18 cellular contexts compared by ENCODE assay signal in genomic region chr2:103445356-103445755, GRCh38.
DNase-seq lines count a peak whose midpoint lies in the region; TF ChIP-seq lines count a peak whose summit lies in the region.
"Had no signal": no experiment of that assay in that cellular context is flagged by ENCODE, and none has a peak within 500 bp of the region (broad histone marks: within the 10 kb centered on the region; RNA-seq: fewer than 3 reads in every experiment).

No MANE protein-coding gene starts in this region.

- no peaks in the 10 kb centered on the region for H3K36me3 Mint-ChIP-seq in brain
- H3K36me3 Mint-ChIP-seq: T-cell had no signal

- DNase-seq in DMS153 treated with DMSO at 0.1 percent for 48 hours (lab: John Stamatoyannopoulos, UW; ENCODE audit: unreplicated experiment): peak; percentile 43
- DNase-seq in NCI-H1092 (lab: John Stamatoyannopoulos, UW): peak; percentile 12
- peak; percentile 95 for DNase-seq in NCI-H510A treated with DMSO at 0.1 percent for 48 hours (lab: John Stamatoyannopoulos, UW)
- DNase-seq in caudate nucleus (lab: John Stamatoyannopoulos, UW): no peak
- no peak for DNase-seq in NCI-H2196 (lab: John Stamatoyannopoulos, UW; ENCODE audit: unreplicated experiment)
- no peak for DNase-seq in GM10266 (ENCODE audit: extremely low spot score)
- DNase-seq: activated CD4-positive, alpha-beta T cell treated with anti-CD3 and anti-CD28 coated beads, Interleukin-2, amount 50 U/mL, for 4 hours; erythroblast; left cardiac atrium; midbrain; NCI-H187; stimulated activated CD4-positive, alpha-beta T cell treated with anti-CD3 and anti-CD28 coated beads, Interleukin-1b, Interleukin-23, amount 100 ng/mL, for 48 hours; stimulated activated naive CD8-positive, alpha-beta T cell treated with anti-CD3 and anti-CD28 coated beads, Interleukin-15, amount 100 ng/mL, for 72 hours; T-cell; transverse colon had no signal

- H3K4me3 Mint-ChIP-seq in brain: peak overlapping the region in 1 of 5 experiments; percentile 40
- H3K4me3 Mint-ChIP-seq: nephron; stimulated activated naive CD8-positive, alpha-beta T cell treated with anti-CD3 and anti-CD28 coated beads, Interleukin-15, amount 100 ng/mL, for 72 hours; T-cell had no signal

- no peaks in the 10 kb centered on the region for H3K27me3 Mint-ChIP-seq in brain
- H3K27me3 Mint-ChIP-seq: stimulated activated naive CD8-positive, alpha-beta T cell treated with anti-CD3 and anti-CD28 coated beads, Interleukin-15, amount 100 ng/mL, for 72 hours; T-cell had no signal

- peaks cover 74% of the 10 kb centered on the region for H3K4me1 Mint-ChIP-seq in brain
- H3K4me1 Mint-ChIP-seq: nephron; stimulated activated naive CD8-positive, alpha-beta T cell treated with anti-CD3 and anti-CD28 coated beads, Interleukin-15, amount 100 ng/mL, for 72 hours; T-cell had no signal

- H3K9me3 Mint-ChIP-seq in brain: no peaks in the 10 kb centered on the region
- H3K9me3 Mint-ChIP-seq: nephron had no signal

- peak overlapping the region in 3 of 5 experiments; percentile 10 to 84 (median 75) for H3K27ac Mint-ChIP-seq in brain
- H3K27ac Mint-ChIP-seq: nephron; progenitor cell of endocrine pancreas; stimulated activated naive CD8-positive, alpha-beta T cell treated with anti-CD3 and anti-CD28 coated beads, Interleukin-15, amount 100 ng/mL, for 72 hours; T-cell had no signal

- TF ChIP-seq CTCF in brain (conservative IDR thresholded peaks at IDR 0.05) (no peak), GM10266 (IDR thresholded peaks at IDR 0.05; ENCODE audit: control insufficient read depth, insufficient read depth, low read depth, missing control alignments) (no peak)

- H3K27ac ChIP-seq in caudate nucleus (ENCODE audit: low read depth, low read length): no peak overlapping the region
- H3K27ac ChIP-seq: transverse colon had no signal

Comparison
In these comparisons a context has a peak if more than half of its experiments do, and no peak if none do; other contexts are left out.
1. DNase-seq: peak in DMS153 treated with DMSO at 0.1 percent for 48 hours (single experiment), NCI-H1092 (single experiment) and NCI-H510A treated with DMSO at 0.1 percent for 48 hours (single experiment); none in caudate nucleus (0 of 61), NCI-H2196 (single experiment) and GM10266 (single experiment).